Comparison of ENCODE assay signal across 21 cellular contexts in genomic region chr7:2714636-2715035, GRCh38. TPM values are rescaled to one million over a fixed set of nuclear protein-coding genes. Genes with fewer than 3 reads are reported as not detected.
DNase-seq lines count a peak whose midpoint lies in the region; ATAC-seq, FAIRE-seq and TF ChIP-seq lines count a peak whose summit lies in the region.
"Had no signal": no experiment of that assay in that cellular context is flagged by ENCODE, and none has a peak within 500 bp of the region (broad histone marks: within the 10 kb centered on the region; RNA-seq: fewer than 3 reads in every experiment).

No MANE protein-coding gene starts in this region.

- POLR2A ChIA-PET in activated CD4-positive, alpha-beta T cell treated with anti-CD3 and anti-CD28 coated beads for 36 hours (lab: Charles Lee): no interaction called here

- no peaks in the 10 kb centered on the region for H3K27me3 Mint-ChIP-seq in activated CD4-positive, alpha-beta T cell treated with anti-CD3 and anti-CD28 coated beads for 36 hours
- peaks cover 29% of the 10 kb centered on the region for H3K27me3 Mint-ChIP-seq in stimulated activated naive CD8-positive, alpha-beta T cell treated with anti-CD3 and anti-CD28 coated beads, Interleukin-15, Interleukin-2, amounts not matched to agents 100 ng/mL and 50 ng/mL, for 24 hours

- peaks cover 70% of the 10 kb centered on the region for H3K4me1 Mint-ChIP-seq in activated CD4-positive, alpha-beta T cell treated with anti-CD3 and anti-CD28 coated beads for 36 hours
- H3K4me1 Mint-ChIP-seq in stimulated activated naive CD8-positive, alpha-beta T cell treated with anti-CD3 and anti-CD28 coated beads, Interleukin-15, Interleukin-2, amounts not matched to agents 100 ng/mL and 50 ng/mL, for 24 hours (ENCODE audit: low read depth): peaks cover 72% of the 10 kb centered on the region

- H3K4me3 Mint-ChIP-seq in activated CD4-positive, alpha-beta T cell treated with anti-CD3 and anti-CD28 coated beads for 36 hours: no peak overlapping the region
- peak overlapping the region; percentile 53 for H3K4me3 Mint-ChIP-seq in stimulated activated naive CD8-positive, alpha-beta T cell treated with anti-CD3 and anti-CD28 coated beads, Interleukin-15, Interleukin-2, amounts not matched to agents 100 ng/mL and 50 ng/mL, for 24 hours

- no peak for FAIRE-seq in GM12892 (lab: Jason Lieb, UNC)
- FAIRE-seq: astrocyte, D721Med had no signal

- peak overlapping the region; percentile 44 for H3K27ac Mint-ChIP-seq in activated CD4-positive, alpha-beta T cell treated with anti-CD3 and anti-CD28 coated beads for 36 hours
- peak overlapping the region; percentile 75 for H3K27ac Mint-ChIP-seq in stimulated activated naive CD8-positive, alpha-beta T cell treated with anti-CD3 and anti-CD28 coated beads, Interleukin-15, Interleukin-2, amounts not matched to agents 100 ng/mL and 50 ng/mL, for 24 hours

- TF ChIP-seq POLR2A in GM12892 (IDR thresholded peaks at IDR 0.05; ENCODE audit: low read depth, low read length): no peak

- no peak for DNase-seq in activated CD4-positive, alpha-beta T cell treated with anti-CD3 and anti-CD28 coated beads for 36 hours
- DNase-seq in activated CD4-positive, alpha-beta T cell treated with anti-CD3 and anti-CD28 coated beads for 4 hours: no peak
- DNase-seq in stimulated activated naive CD8-positive, alpha-beta T cell treated with anti-CD3 and anti-CD28 coated beads, Interleukin-15, Interleukin-2, amounts not matched to agents 100 U/mL and 50 U/mL, for 24 hours: no peak
- DNase-seq in cerebellum (ENCODE audit: low spot score): peak; percentile 54
- no peak for DNase-seq in stimulated activated CD4-positive, alpha-beta T cell treated with anti-CD3 and anti-CD28 coated beads, Interleukin-1b, Interleukin-23, amount 100 ng/mL, for 48 hours
- no peak for DNase-seq in GM12892 (ENCODE audit: insufficient read length)
- DNase-seq: activated CD4-positive, alpha-beta T cell treated with anti-CD3 and anti-CD28 coated beads for 1 hour; activated CD8-positive, alpha-beta memory T cell treated with anti-CD3 and anti-CD28 coated beads, Interleukin-2, amount 50 U/mL, for 48 hours; AML-193; effector CD8-positive, alpha-beta T cell; foreskin melanocyte; hypothalamus; KG1; NCI-H69; stimulated activated CD4-positive, alpha-beta T cell treated with anti-CD3 and anti-CD28 coated beads, Interleukin-4, amount 100 ng/mL, for 1 hour; trophoblast cell had no signal

- H3K36me3 Mint-ChIP-seq in activated CD4-positive, alpha-beta T cell treated with anti-CD3 and anti-CD28 coated beads for 36 hours (ENCODE audit: low read depth): peaks cover 9% of the 10 kb centered on the region
- H3K36me3 Mint-ChIP-seq in stimulated activated naive CD8-positive, alpha-beta T cell treated with anti-CD3 and anti-CD28 coated beads, Interleukin-15, Interleukin-2, amounts not matched to agents 100 ng/mL and 50 ng/mL, for 24 hours (ENCODE audit: low read depth): peaks cover 13% of the 10 kb centered on the region

- intact Hi-C loops in activated CD4-positive, alpha-beta T cell treated with anti-CD3 and anti-CD28 coated beads for 36 hours (cut with DNase I, micrococcal nuclease): loop anchor here in 1 of 2 experiments (5.0 kb wide), 1 partner anchor 148 kb away; no protein-coding TSS in a partner anchor

- ATAC-seq in activated CD4-positive, alpha-beta T cell treated with anti-CD3 and anti-CD28 coated beads for 36 hours: no peak
- no peak for ATAC-seq in stimulated activated naive CD8-positive, alpha-beta T cell treated with anti-CD3 and anti-CD28 coated beads, Interleukin-15, Interleukin-2, amounts not matched to agents 100 U/mL and 50 U/mL, for 24 hours
- no peak for ATAC-seq in GM21529 (IDR thresholded peaks at IDR 0.05; ENCODE audit: unreplicated experiment)
- ATAC-seq: esophagus mucosa had no signal

- H3K9me3 Mint-ChIP-seq in activated CD4-positive, alpha-beta T cell treated with anti-CD3 and anti-CD28 coated beads for 36 hours (ENCODE audit: low read depth): no peaks in the 10 kb centered on the region
- no peaks in the 10 kb centered on the region for H3K9me3 Mint-ChIP-seq in stimulated activated naive CD8-positive, alpha-beta T cell treated with anti-CD3 and anti-CD28 coated beads, Interleukin-15, Interleukin-2, amounts not matched to agents 100 ng/mL and 50 ng/mL, for 24 hours

- CTCF ChIA-PET in activated CD4-positive, alpha-beta T cell treated with anti-CD3 and anti-CD28 coated beads for 36 hours (lab: Charles Lee): interaction anchor here (1.3 kb wide), 2 partner anchors 33 to 264 kb away, joined by 3 read pairs; no protein-coding TSS in a partner anchor

RNA-seq across cellular contexts. Expression of gene AMZ1, which starts 26.6 kb away (rescaled TPM):
- total RNA-seq in activated CD4-positive, alpha-beta T cell treated with anti-CD3 and anti-CD28 coated beads for 36 hours: under 1 TPM; 0.14 TPM
- 2.4 TPM for total RNA-seq in cerebellum
- polyA plus RNA-seq in GM12892 (2012; ENCODE audit: missing spikeins): 1.4 TPM
